1 cellular context compared by ENCODE assay signal in genomic region chr1:47559944-47560695, GRCh38.
TF ChIP-seq lines count a peak whose summit lies in the region.

No MANE protein-coding gene starts in this region.

TF ChIP-seq in HepG2, 621 proteins besides CTCF, POLR2A, EP300 and RAD21 (continued from another document):
- TF ChIP-seq, protein P1, sequence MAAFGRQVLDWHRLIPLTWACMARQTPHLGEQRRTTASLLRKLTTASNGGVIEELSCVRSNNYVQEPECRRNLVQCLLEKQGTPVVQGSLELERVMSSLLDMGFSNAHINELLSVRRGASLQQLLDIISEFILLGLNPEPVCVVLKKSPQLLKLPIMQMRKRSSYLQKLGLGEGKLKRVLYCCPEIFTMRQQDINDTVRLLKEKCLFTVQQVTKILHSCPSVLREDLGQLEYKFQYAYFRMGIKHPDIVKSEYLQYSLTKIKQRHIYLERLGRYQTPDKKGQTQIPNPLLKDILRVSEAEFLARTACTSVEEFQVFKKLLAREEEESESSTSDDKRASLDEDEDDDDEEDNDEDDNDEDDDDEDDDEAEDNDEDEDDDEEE (CRISPR knock-in tag; IDR thresholded peaks at IDR 0.05) = no peak
